Comparison of ENCODE assay signal across 13 cellular contexts in the genomic region with DNA sequence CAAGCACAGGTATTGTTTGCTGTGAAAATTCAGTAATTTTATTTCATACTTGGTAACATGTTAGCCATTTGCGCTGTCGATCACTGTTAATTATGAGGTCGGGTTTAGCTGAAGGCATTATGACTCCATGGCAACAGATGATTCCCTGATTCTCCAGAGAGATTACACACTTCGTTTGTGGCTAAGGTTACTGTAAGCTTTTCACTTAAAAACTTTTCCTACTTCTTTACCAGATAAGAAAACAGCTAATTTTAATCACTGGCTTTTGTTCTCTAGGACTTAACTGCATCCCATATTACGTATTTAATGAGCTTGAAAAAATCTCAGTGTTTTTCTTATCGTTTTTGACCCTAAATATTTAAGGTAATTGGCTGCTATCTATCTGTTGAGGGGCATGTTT. TPM values are rescaled to one million over a fixed set of nuclear protein-coding genes. Genes with fewer than 3 reads are reported as not detected.
A peak's percentile ranks its signal among the peaks of the same experiment; 100 is the strongest.
DNase-seq lines count a peak whose midpoint lies in the region; ATAC-seq and TF ChIP-seq lines count a peak whose summit lies in the region.
"Had no signal": no experiment of that assay in that cellular context is flagged by ENCODE, and none has a peak within 500 bp of the region (broad histone marks: within the 10 kb centered on the region; RNA-seq: fewer than 3 reads in every experiment).

No MANE protein-coding gene starts in this region.

- peak overlapping the region; percentile 63 for H3K4me3 Mint-ChIP-seq in type B pancreatic cell
- H3K4me3 Mint-ChIP-seq: activated CD8-positive, alpha-beta T cell treated with anti-CD3 and anti-CD28 coated beads for 36 hours had no signal

- H3K27me3 ChIP-seq in fibroblast of lung (ENCODE audit: control insufficient read depth, insufficient read depth, low read length), result no peaks in the 10 kb centered on the region

- peaks cover 8% of the 10 kb centered on the region for H3K36me3 Mint-ChIP-seq in type B pancreatic cell
- H3K36me3 Mint-ChIP-seq: naive B cell had no signal

- H3K4me1 Mint-ChIP-seq in type B pancreatic cell (ENCODE audit: unreplicated experiment), result peaks cover 36% of the 10 kb centered on the region

- TF ChIP-seq CTCF in fibroblast of lung (conservative IDR thresholded peaks at IDR 0.05 in 1 of 2, IDR thresholded peaks at IDR 0.05 in 1 of 2; ENCODE audit: low read depth in 1 of 2, low read length in 2 of 2) (no peak), type B pancreatic cell (conservative IDR thresholded peaks at IDR 0.05) (no peak)

- peaks cover 7% of the 10 kb centered on the region for H3K4me1 ChIP-seq in fibroblast of lung (ENCODE audit: control insufficient read depth, extremely low read depth, insufficient read depth, low read length)

- no peak overlapping the region for H3K4me2 ChIP-seq in fibroblast of lung (ENCODE audit: extremely low read depth, insufficient read depth, low read length)

- H3K27ac Mint-ChIP-seq in type B pancreatic cell, result peak overlapping the region; percentile 36
- H3K27ac Mint-ChIP-seq: activated CD8-positive, alpha-beta T cell treated with anti-CD3 and anti-CD28 coated beads for 36 hours had no signal

- peak; percentile 9 to 44 for DNase-seq in NCI-H524 (lab: John Stamatoyannopoulos, UW)
- DNase-seq in NCI-H524 treated with DMSO at 0.1 percent for 48 hours (lab: John Stamatoyannopoulos, UW), result no peak
- peak; percentile 38 for DNase-seq in NCI-H82 treated with DMSO at 0.1 percent for 48 hours (lab: John Stamatoyannopoulos, UW; ENCODE audit: unreplicated experiment)
- peak; percentile 2 to 17 for DNase-seq in fibroblast of lung (ENCODE audit: low read depth in 2 of 2)
- DNase-seq in type B pancreatic cell (ENCODE audit: extremely low spot score, unreplicated experiment), result no peak
- DNase-seq in GF-D8 (lab: John Stamatoyannopoulos, UW), result no peak
- DNase-seq: activated CD8-positive, alpha-beta T cell treated with anti-CD3 and anti-CD28 coated beads for 36 hours; activated naive CD4-positive, alpha-beta T cell treated with anti-CD3 and anti-CD28 coated beads, Interleukin-2, amount 50 U/mL, for 16 hours; central memory CD4-positive, alpha-beta T cell; naive B cell; T-helper 2 cell had no signal

- no peak overlapping the region for H3K27ac ChIP-seq in fibroblast of lung (ENCODE audit: insufficient read depth, low read length)

- H4K20me1 ChIP-seq in fibroblast of lung (ENCODE audit: control insufficient read depth, extremely low read depth, insufficient read depth, low read length), result no peaks in the 10 kb centered on the region

- peak overlapping the region; percentile 41 for H2AFZ ChIP-seq in fibroblast of lung (ENCODE audit: low read length)

- H3K9me3 Mint-ChIP-seq in type B pancreatic cell, result no peaks in the 10 kb centered on the region
- H3K9me3 Mint-ChIP-seq: activated CD8-positive, alpha-beta T cell treated with anti-CD3 and anti-CD28 coated beads for 36 hours; naive B cell had no signal

- ATAC-seq in GM18858 (IDR thresholded peaks at IDR 0.05; ENCODE audit: unreplicated experiment) (no peak), GM21529 (IDR thresholded peaks at IDR 0.05; ENCODE audit: unreplicated experiment) (no peak)
- ATAC-seq: activated CD8-positive, alpha-beta T cell treated with anti-CD3 and anti-CD28 coated beads for 36 hours had no signal

- peak overlapping the region in 1 of 4 experiments; percentile 30 for H3K4me3 ChIP-seq in fibroblast of lung (replicated peaks in 1 of 4; ENCODE audit: control extremely low read depth in 1 of 4, insufficient read depth in 1 of 4, low read depth in 3 of 4, low read length in 4 of 4)

- H3K36me3 ChIP-seq in fibroblast of lung (ENCODE audit: control insufficient read depth, insufficient read depth, low read length), result no peaks in the 10 kb centered on the region

- no peak overlapping the region for H3K9ac ChIP-seq in fibroblast of lung (ENCODE audit: insufficient read depth, low read length)

- no peaks in the 10 kb centered on the region for H3K27me3 Mint-ChIP-seq in type B pancreatic cell
- H3K27me3 Mint-ChIP-seq: activated CD8-positive, alpha-beta T cell treated with anti-CD3 and anti-CD28 coated beads for 36 hours; naive B cell had no signal

- H3K79me2 ChIP-seq in fibroblast of lung (ENCODE audit: control insufficient read depth, insufficient read depth, low read length), result peaks cover 46% of the 10 kb centered on the region

- H3K9me3 ChIP-seq in fibroblast of lung (ENCODE audit: control insufficient read depth, insufficient read depth, low read depth, low read length), result no peaks in the 10 kb centered on the region

RNA-seq across cellular contexts. Expression of a gene that starts 2.1 kb away (rescaled TPM):
- total RNA-seq in fibroblast of lung, result 10.8 and 10.9 TPM in 2 replicates
- polyA plus RNA-seq in fibroblast of lung, result 8.5 and 12.4 TPM in 2 replicates
- polyA plus RNA-seq in fibroblast of lung (2012), result 3.5 and 4.9 TPM in 2 replicates
- 0.71 and 1.1 TPM in 2 replicates for polyA minus RNA-seq in fibroblast of lung (ENCODE audit: low replicate concordance)
- 14.5 and 23.3 TPM in 2 replicates for total RNA-seq in type B pancreatic cell (ENCODE audit: low replicate concordance)

RNA-seq across cellular contexts. Expression of a gene that starts 2.2 kb away (rescaled TPM):
- total RNA-seq in fibroblast of lung (19.0 and 24.9 TPM in 2 replicates), type B pancreatic cell (ENCODE audit: low replicate concordance) (17.7 and 20.8 TPM in 2 replicates)
- 36.0 and 37.7 TPM in 2 replicates for polyA plus RNA-seq in fibroblast of lung
- 20.3 and 22.6 TPM in 2 replicates for polyA plus RNA-seq in fibroblast of lung (2012)
- polyA minus RNA-seq in fibroblast of lung (ENCODE audit: low replicate concordance), result 15.3 and 35.7 TPM in 2 replicates

Comparison
In these comparisons a context has a peak if more than half of its experiments do, and no peak if none do; other contexts are left out.
1. DNase-seq: peak in NCI-H524 (2 of 2), NCI-H82 treated with DMSO at 0.1 percent for 48 hours (single experiment) and fibroblast of lung (2 of 2); none in NCI-H524 treated with DMSO at 0.1 percent for 48 hours (single experiment), type B pancreatic cell (single experiment) and GF-D8 (single experiment).